Comparison of ENCODE assay signal across 15 cellular contexts in genomic region chr17:19260958-19261357, GRCh38. TPM values are rescaled to one million over a fixed set of nuclear protein-coding genes. Genes with fewer than 3 reads are reported as not detected.
DNase-seq lines count a peak whose midpoint lies in the region; ATAC-seq and TF ChIP-seq lines count a peak whose summit lies in the region.
"Had no signal": no experiment of that assay in that cellular context is flagged by ENCODE, and none has a peak within 500 bp of the region (broad histone marks: within the 10 kb centered on the region; RNA-seq: fewer than 3 reads in every experiment).

No MANE protein-coding gene starts in this region.

- H3K36me3 ChIP-seq in right atrium auricular region (no peaks in the 10 kb centered on the region), vagina (no peaks in the 10 kb centered on the region), tibial artery (no peaks in the 10 kb centered on the region), H7 (replicated peaks; ENCODE audit: control insufficient read depth, insufficient read depth, low read length) (no peaks in the 10 kb centered on the region)
- H3K36me3 ChIP-seq: thoracic aorta had no signal

- POLR2A ChIA-PET in naive thymus-derived CD8-positive, alpha-beta T cell (lab: Charles Lee), result no interaction called here

- no peaks in the 10 kb centered on the region for H3K9me3 Mint-ChIP-seq in naive thymus-derived CD8-positive, alpha-beta T cell
- H3K9me3 Mint-ChIP-seq: nephron had no signal

- H3K9me3 ChIP-seq in right atrium auricular region (no peaks in the 10 kb centered on the region), right cardiac atrium (ENCODE audit: control insufficient read depth, low read length) (no peaks in the 10 kb centered on the region), vagina (no peaks in the 10 kb centered on the region), tibial artery (no peaks in the 10 kb centered on the region)
- H3K9me3 ChIP-seq: Caco-2, thoracic aorta had no signal

- H3K4me3 ChIP-seq in right atrium auricular region (no peak overlapping the region), right cardiac atrium (ENCODE audit: low read length) (no peak overlapping the region), fibroblast of pulmonary artery (replicated peaks; ENCODE audit: low read depth, low read length) (no peak overlapping the region), vagina (no peak overlapping the region), tibial artery (no peak overlapping the region), H7 (ENCODE audit: insufficient read depth, low read depth, low read length) (no peak overlapping the region)
- H3K4me3 ChIP-seq: thoracic aorta had no signal

- 55% methylated on average over 7 of the region's 7 CpGs for WGBS in right cardiac atrium

- no peak for ATAC-seq in right cardiac atrium
- no peak for ATAC-seq in naive thymus-derived CD8-positive, alpha-beta T cell

- intact Hi-C loops in right cardiac atrium (cut with DNase I), result no loop called here
- intact Hi-C loops in vagina (cut with DNase I), result no loop called here
- intact Hi-C loops in tibial artery (cut with DNase I; ENCODE audit: low total_unique reads), result no loop called here

- H3K4me3 Mint-ChIP-seq in naive thymus-derived CD8-positive, alpha-beta T cell, result no peak overlapping the region
- H3K4me3 Mint-ChIP-seq: nephron had no signal

- H3K27ac ChIP-seq in right atrium auricular region, result peak overlapping the region; percentile 47 to 85
- no peak overlapping the region for H3K27ac ChIP-seq in right cardiac atrium (ENCODE audit: low read length)
- H3K27ac ChIP-seq in vagina, result peak overlapping the region; percentile 86
- peak overlapping the region in 1 of 2 donors; percentile 82 for H3K27ac ChIP-seq in tibial artery

- TF ChIP-seq CTCF in right atrium auricular region (IDR thresholded peaks at IDR 0.05) (peak in 1 of 2 donors; percentile 37), fibroblast of pulmonary artery (IDR thresholded peaks at IDR 0.05; ENCODE audit: low read length, missing control alignments) (peak; percentile 12), vagina (IDR thresholded peaks at IDR 0.05) (no peak), tibial artery (IDR thresholded peaks at IDR 0.05) (no peak)

- H3K27me3 ChIP-seq in right atrium auricular region (no peaks in the 10 kb centered on the region), right cardiac atrium (ENCODE audit: control insufficient read depth, insufficient read depth) (no peaks in the 10 kb centered on the region), vagina (no peaks in the 10 kb centered on the region), tibial artery (no peaks in the 10 kb centered on the region), H7 (ENCODE audit: control insufficient read depth, insufficient read depth, low read length) (no peaks in the 10 kb centered on the region)

- DNase-seq in right atrium auricular region (ENCODE audit: low spot score) (no peak), right cardiac atrium (no peak), NCI-H748 (lab: John Stamatoyannopoulos, UW; ENCODE audit: unreplicated experiment) (peak; percentile 68), fibroblast of pulmonary artery (ENCODE audit: low read depth) (no peak), vagina (ENCODE audit: extremely low spot score in 2 of 2) (no peak), tibial artery (no peak), H7 (no peak)
- DNase-seq in naive thymus-derived CD8-positive, alpha-beta T cell, result no peak
- DNase-seq: Caco-2; effector CD4-positive, alpha-beta T cell; hypothalamus; NCI-H524 treated with DMSO at 0.1 percent for 48 hours; stimulated activated CD4-positive, alpha-beta T cell treated with anti-CD3 and anti-CD28 coated beads, Interleukin-4, amount 100 ng/mL, for 1 hour had no signal

- peaks cover 0 to 3% (median 1%) of the 10 kb centered on the region in 3 donors for H3K36me3 Mint-ChIP-seq in naive thymus-derived CD8-positive, alpha-beta T cell

- peaks cover 4 to 83% of the 10 kb centered on the region in 2 donors for H3K4me1 ChIP-seq in right atrium auricular region
- peaks cover 30% of the 10 kb centered on the region for H3K4me1 ChIP-seq in right cardiac atrium (ENCODE audit: control insufficient read depth, insufficient read depth, low read length)
- peaks cover 94% of the 10 kb centered on the region for H3K4me1 ChIP-seq in vagina
- peaks cover 6 to 69% (median 50%) of the 10 kb centered on the region in 4 donors for H3K4me1 ChIP-seq in tibial artery

- no peak overlapping the region for H3K27ac Mint-ChIP-seq in naive thymus-derived CD8-positive, alpha-beta T cell

- no peak for TF ChIP-seq POLR2A in vagina (IDR thresholded peaks at IDR 0.05)

- peaks cover 0 to 3% (median 1%) of the 10 kb centered on the region in 4 donors for H3K4me1 Mint-ChIP-seq in naive thymus-derived CD8-positive, alpha-beta T cell

- peaks cover 14 to 82% (median 56%) of the 10 kb centered on the region in 5 donors for H3K27me3 Mint-ChIP-seq in naive thymus-derived CD8-positive, alpha-beta T cell

RNA-seq across cellular contexts. Expression of gene EPN2, which starts 23.8 kb away (rescaled TPM):
- 10 to 100 TPM; 68.0 to 73.1 TPM for total RNA-seq in right atrium auricular region
- 100 to 1,000 TPM in 3 of 4 donors, 10 to 100 TPM in 1; 83.3 to 138 (median 121) TPM for total RNA-seq in right cardiac atrium
- polyA plus RNA-seq in right cardiac atrium, result 50.2 TPM
- 65.6 TPM for total RNA-seq in vagina
- total RNA-seq in naive thymus-derived CD8-positive, alpha-beta T cell, result 1 to 10 TPM; 6.1 to 6.5 TPM
- polyA plus RNA-seq in naive thymus-derived CD8-positive, alpha-beta T cell, result 1 to 10 TPM; 1.3 to 3.7 (median 1.6) TPM
- 23.7 and 30.3 TPM in 2 replicates for total RNA-seq in H7 (2014; rRNA removed; shearing (Covaris generic))
